Comparison of ENCODE assay signal across 10 cellular contexts in the genomic region with DNA sequence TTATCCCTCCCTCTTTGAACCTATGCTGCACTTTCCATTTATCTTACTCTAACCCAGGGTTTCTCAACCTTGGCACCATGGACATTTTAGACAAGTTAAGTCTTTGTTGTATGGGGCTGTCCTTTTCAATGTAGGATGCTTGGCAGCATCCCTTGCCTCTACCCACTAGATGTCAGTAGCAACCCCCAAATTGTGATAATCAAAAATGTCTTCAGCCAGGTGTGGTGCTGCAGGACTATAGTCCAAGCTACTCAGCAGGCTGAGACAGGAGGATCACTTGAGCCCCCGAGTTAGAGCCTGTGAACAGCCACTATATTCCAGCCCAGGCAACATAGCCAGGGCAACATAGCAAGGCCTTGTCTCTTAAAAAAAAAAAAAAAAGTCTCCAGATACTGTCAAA. TPM values are rescaled to one million over a fixed set of nuclear protein-coding genes. Genes with fewer than 3 reads are reported as not detected.
DNase-seq lines count a peak whose midpoint lies in the region; ATAC-seq and TF ChIP-seq lines count a peak whose summit lies in the region.
"Had no signal": no experiment of that assay in that cellular context is flagged by ENCODE, and none has a peak within 500 bp of the region (broad histone marks: within the 10 kb centered on the region; RNA-seq: fewer than 3 reads in every experiment).

No MANE protein-coding gene starts in this region.

- no TSS peak for BruUV-seq in A673 (replicated peaks; lab: Mats Ljungman, UMichigan)

- no peak for TF ChIP-seq EP300 in gastroesophageal sphincter (IDR thresholded peaks at IDR 0.05)

- H3K27ac Mint-ChIP-seq in activated CD4-positive, alpha-beta T cell treated with anti-CD3 and anti-CD28 coated beads, Interleukin-2, amount 10 ng/mL, durations not matched to agents 7 days and 5 days, result no peak overlapping the region

- POLR2A ChIA-PET in A673 (lab: Charles Lee; ENCODE audit: low non-redundant PET), result no interaction called here
- POLR2A ChIA-PET in activated CD4-positive, alpha-beta T cell treated with anti-CD3 and anti-CD28 coated beads, Interleukin-2, amount 10 ng/mL, durations not matched to agents 7 days and 5 days (lab: Charles Lee), result no interaction called here

- 20% methylated on average over 1 of the region's 1 CpG for WGBS in prostate gland
- WGBS in gastroesophageal sphincter (ENCODE audit: low coverage in 1 of 2), 2 donors, result 0% methylated on average over 1 of the region's 1 CpG; no CpG with 5 or more reads in 1 of the 2 donors

- H3K4me1 ChIP-seq in A673 (ENCODE audit: insufficient read depth, low read length, poor library complexity, severe bottlenecking), result no peaks in the 10 kb centered on the region
- no peaks in the 10 kb centered on the region for H3K4me1 ChIP-seq in prostate gland (replicated peaks)
- peaks cover 0 to 21% (median 0%) of the 10 kb centered on the region in 3 donors for H3K4me1 ChIP-seq in gastroesophageal sphincter

- ATAC-seq in GM18907 (IDR thresholded peaks at IDR 0.05; ENCODE audit: unreplicated experiment) (peak; percentile 59), gastroesophageal sphincter (no peak)

- H3K27ac ChIP-seq in A673 (ENCODE audit: low read depth, low read length, poor library complexity, severe bottlenecking) (no peak overlapping the region), prostate gland (no peak overlapping the region), gastroesophageal sphincter (no peak overlapping the region)
- H3K27ac ChIP-seq: epithelial cell of prostate, SK-N-MC had no signal

- DNase-seq in A673 (ENCODE audit: low spot score), result peak; percentile 11
- DNase-seq in NCI-H82 (lab: John Stamatoyannopoulos, UW), result peak; percentile 70
- DNase-seq in fibroblast of the aortic adventitia (ENCODE audit: low read depth), result peak; percentile 26
- DNase-seq in prostate gland (ENCODE audit: low spot score), result no peak
- DNase-seq in NCI-H1048 (lab: John Stamatoyannopoulos, UW), result no peak
- DNase-seq in activated CD4-positive, alpha-beta T cell treated with anti-CD3 and anti-CD28 coated beads, Interleukin-2, amount 10 ng/mL, durations not matched to agents 7 days and 5 days, result no peak

- no peaks in the 10 kb centered on the region for H3K36me3 ChIP-seq in A673 (ENCODE audit: insufficient read depth, low read length, poor library complexity, severe bottlenecking)
- no peaks in the 10 kb centered on the region for H3K36me3 ChIP-seq in prostate gland
- H3K36me3 ChIP-seq in gastroesophageal sphincter, result no peaks in the 10 kb centered on the region

- CTCF ChIA-PET in A673 (lab: Charles Lee), result no interaction called here
- CTCF ChIA-PET in activated CD4-positive, alpha-beta T cell treated with anti-CD3 and anti-CD28 coated beads, Interleukin-2, amount 10 ng/mL, durations not matched to agents 7 days and 5 days (lab: Charles Lee), result no interaction called here

- TF ChIP-seq CTCF in A673 (conservative IDR thresholded peaks at IDR 0.05; ENCODE audit: low read depth, low read length), result peak; percentile 50
- peak; percentile 46 for TF ChIP-seq CTCF in fibroblast of the aortic adventitia (IDR thresholded peaks at IDR 0.05; ENCODE audit: insufficient read depth, low read length)
- TF ChIP-seq CTCF in prostate gland (IDR thresholded peaks at IDR 0.05), result peak in 2 of 4 experiments; percentile 22 to 43
- TF ChIP-seq CTCF in gastroesophageal sphincter (IDR thresholded peaks at IDR 0.05), result peak in 1 of 4 experiments; percentile 47

- TF ChIP-seq POLR2A in prostate gland (IDR thresholded peaks at IDR 0.05), result no peak
- no peak for TF ChIP-seq POLR2A in gastroesophageal sphincter (IDR thresholded peaks at IDR 0.05)

- no peaks in the 10 kb centered on the region for H3K36me3 Mint-ChIP-seq in activated CD4-positive, alpha-beta T cell treated with anti-CD3 and anti-CD28 coated beads, Interleukin-2, amount 10 ng/mL, durations not matched to agents 7 days and 5 days (ENCODE audit: low read depth)

- no peak overlapping the region for H3K4me3 Mint-ChIP-seq in activated CD4-positive, alpha-beta T cell treated with anti-CD3 and anti-CD28 coated beads, Interleukin-2, amount 10 ng/mL, durations not matched to agents 7 days and 5 days

- intact Hi-C loops in A673 (cut with micrococcal nuclease; ENCODE audit: unreplicated experiment) (loop anchor here (10.0 kb wide), 1 partner anchor 418 kb away; no protein-coding TSS in a partner anchor), prostate gland (cut with DNase I) (loop anchor here (5.0 kb wide), 1 partner anchor 60 kb away; a partner anchor contains a TSS)

- H3K4me3 ChIP-seq in A673 (ENCODE audit: low read depth, low read length, poor library complexity, severe bottlenecking), result no peak overlapping the region
- H3K4me3 ChIP-seq in fibroblast of the aortic adventitia (ENCODE audit: low read depth, low read length), result no peak overlapping the region
- no peak overlapping the region for H3K4me3 ChIP-seq in prostate gland
- H3K4me3 ChIP-seq in gastroesophageal sphincter, result no peak overlapping the region
- H3K4me3 ChIP-seq: SK-N-MC had no signal

- peaks cover 3% of the 10 kb centered on the region for H3K27me3 Mint-ChIP-seq in activated CD4-positive, alpha-beta T cell treated with anti-CD3 and anti-CD28 coated beads, Interleukin-2, amount 10 ng/mL, durations not matched to agents 7 days and 5 days

- H3K4me1 Mint-ChIP-seq in activated CD4-positive, alpha-beta T cell treated with anti-CD3 and anti-CD28 coated beads, Interleukin-2, amount 10 ng/mL, durations not matched to agents 7 days and 5 days, result no peaks in the 10 kb centered on the region

- H3K9me3 ChIP-seq in A673 (ENCODE audit: low read depth, low read length, poor library complexity, severe bottlenecking) (no peaks in the 10 kb centered on the region), prostate gland (no peaks in the 10 kb centered on the region), gastroesophageal sphincter (no peaks in the 10 kb centered on the region)

- H3K27me3 ChIP-seq in A673 (replicated peaks; ENCODE audit: insufficient read depth, low read depth, low read length, poor library complexity), result peaks cover 21% of the 10 kb centered on the region
- no peaks in the 10 kb centered on the region for H3K27me3 ChIP-seq in prostate gland (replicated peaks; ENCODE audit: insufficient read depth)
- H3K27me3 ChIP-seq in gastroesophageal sphincter, result no peaks in the 10 kb centered on the region

- H3K9me3 Mint-ChIP-seq in activated CD4-positive, alpha-beta T cell treated with anti-CD3 and anti-CD28 coated beads, Interleukin-2, amount 10 ng/mL, durations not matched to agents 7 days and 5 days, result no peaks in the 10 kb centered on the region

RNA-seq across cellular contexts. Expression of a gene that starts 7.0 kb away (rescaled TPM):
- total RNA-seq in A673 (2021) (4.2 and 4.8 TPM in 2 replicates), fibroblast of the aortic adventitia (ENCODE audit: low replicate concordance) (3.5 and 11.1 TPM in 2 replicates), prostate gland (1 to 10 TPM; 5.6 to 7.0 TPM), gastroesophageal sphincter (10 to 100 TPM; 10.8 to 17.1 (median 14.5) TPM)
- not detected for total RNA-seq in activated CD4-positive, alpha-beta T cell treated with anti-CD3 and anti-CD28 coated beads, Interleukin-2, amount 10 ng/mL, durations not matched to agents 7 days and 5 days

RNA-seq across cellular contexts. Expression of a gene that starts 37.7 kb away (rescaled TPM):
- total RNA-seq in A673 (2021) (not detected in 2 replicates), fibroblast of the aortic adventitia (ENCODE audit: low replicate concordance) (not detected in 2 replicates), prostate gland (1 to 10 TPM in 1 of 2 donors, not detected in 1; 1.4 TPM), gastroesophageal sphincter (not detected)
- total RNA-seq in activated CD4-positive, alpha-beta T cell treated with anti-CD3 and anti-CD28 coated beads, Interleukin-2, amount 10 ng/mL, durations not matched to agents 7 days and 5 days, result not detected

Comparison
In these comparisons a context has a peak if more than half of its experiments do, and no peak if none do; other contexts are left out.
1. DNase-seq: peak in A673 (single experiment), NCI-H82 (single experiment) and fibroblast of the aortic adventitia (single experiment); none in prostate gland (single experiment), NCI-H1048 (single experiment) and activated CD4-positive, alpha-beta T cell treated with anti-CD3 and anti-CD28 coated beads, Interleukin-2, amount 10 ng/mL, durations not matched to agents 7 days and 5 days (single experiment).